Comparison of ENCODE assay signal across 24 cellular contexts in the genomic region with DNA sequence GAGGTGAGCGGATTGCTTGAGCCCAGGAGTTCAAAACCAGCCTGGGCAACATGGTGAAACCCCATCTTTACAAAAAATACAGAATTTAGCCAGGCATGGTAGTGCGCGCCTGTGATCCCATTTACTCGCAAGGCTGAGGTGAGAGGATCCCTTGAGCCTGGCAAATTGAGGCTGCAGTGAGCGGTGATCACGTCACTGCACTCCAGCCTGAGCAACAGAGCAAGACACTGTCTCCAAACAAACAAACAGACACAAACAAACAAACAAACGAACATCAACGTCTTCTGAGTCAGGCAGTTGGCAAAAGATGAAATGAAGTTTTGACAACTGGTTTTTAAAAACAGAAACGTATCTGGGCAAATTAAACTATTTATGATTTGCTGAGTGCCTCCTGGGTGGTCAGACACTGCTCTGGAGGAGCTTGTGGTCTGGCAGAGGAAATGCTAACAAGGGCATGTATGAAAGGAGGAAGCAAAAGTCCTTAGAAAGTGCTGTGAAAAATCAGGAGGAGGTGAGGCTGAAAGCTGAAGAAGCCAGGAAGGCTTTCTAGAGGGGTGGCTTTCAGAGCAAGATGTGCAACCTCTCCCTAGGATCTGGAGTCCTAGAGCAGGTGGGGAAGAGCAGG. TPM values are rescaled to one million over a fixed set of nuclear protein-coding genes. Genes with fewer than 3 reads are reported as not detected.
"Had no signal": no experiment of that assay in that cellular context is flagged by ENCODE, and none has a peak within 500 bp of the region (broad histone marks: within the 10 kb centered on the region; RNA-seq: fewer than 3 reads in every experiment).

No MANE protein-coding gene starts in this region.

- H3K4me1 ChIP-seq: breast epithelium, sigmoid colon, transverse colon had no signal

- H3K27ac ChIP-seq: breast epithelium, neutrophil, sigmoid colon, transverse colon had no signal

- H3K4me3 ChIP-seq: breast epithelium, sigmoid colon, transverse colon had no signal

- H3K36me3 Mint-ChIP-seq: activated naive CD8-positive, alpha-beta T cell treated with anti-CD3 and anti-CD28 coated beads, Interleukin-2, amount 10 ng/mL, durations not matched to agents 7 days and 5 days; naive B cell; stimulated activated naive B cell treated with anti-CD40 and anti-IgM and Interleukin-4, amounts not matched to agents 10 μg/mL and 1 μg/mL and 100 μg/mL, for 72 hours had no signal

- H3K4me3 Mint-ChIP-seq: activated CD8-positive, alpha-beta T cell treated with anti-CD3 and anti-CD28 coated beads for 36 hours; activated naive CD8-positive, alpha-beta T cell treated with anti-CD3 and anti-CD28 coated beads, Interleukin-2, amount 10 ng/mL, durations not matched to agents 7 days and 5 days; activated T-cell treated with anti-CD3 and anti-CD28 coated beads, Interleukin-2, amount 50 U/mL, for 72 hours; endodermal cell; naive B cell; stimulated activated naive B cell treated with anti-CD40 and anti-IgM and Interleukin-4, amounts not matched to agents 10 μg/mL and 1 μg/mL and 100 μg/mL, for 72 hours had no signal

- H3K36me3 ChIP-seq: breast epithelium, neutrophil, sigmoid colon, transverse colon had no signal

- H3K27ac Mint-ChIP-seq: activated CD8-positive, alpha-beta T cell treated with anti-CD3 and anti-CD28 coated beads for 36 hours; activated naive CD8-positive, alpha-beta T cell treated with anti-CD3 and anti-CD28 coated beads, Interleukin-2, amount 10 ng/mL, durations not matched to agents 7 days and 5 days; activated T-cell treated with anti-CD3 and anti-CD28 coated beads, Interleukin-2, amount 50 U/mL, for 72 hours; endodermal cell; progenitor cell of endocrine pancreas; stimulated activated naive B cell treated with anti-CD40 and anti-IgM and Interleukin-4, amounts not matched to agents 10 μg/mL and 1 μg/mL and 100 μg/mL, for 72 hours had no signal

- H3K9me3 Mint-ChIP-seq: activated CD8-positive, alpha-beta T cell treated with anti-CD3 and anti-CD28 coated beads for 36 hours; activated naive CD8-positive, alpha-beta T cell treated with anti-CD3 and anti-CD28 coated beads, Interleukin-2, amount 10 ng/mL, durations not matched to agents 7 days and 5 days; activated T-cell treated with anti-CD3 and anti-CD28 coated beads, Interleukin-2, amount 50 U/mL, for 72 hours; endodermal cell; naive B cell; stimulated activated naive B cell treated with anti-CD40 and anti-IgM and Interleukin-4, amounts not matched to agents 10 μg/mL and 1 μg/mL and 100 μg/mL, for 72 hours had no signal

- H3K27me3 ChIP-seq: breast epithelium, transverse colon had no signal

- ATAC-seq: activated CD8-positive, alpha-beta T cell treated with anti-CD3 and anti-CD28 coated beads for 36 hours; activated T-cell treated with anti-CD3 and anti-CD28 coated beads, Interleukin-2, amount 50 U/mL, for 72 hours; stimulated activated naive B cell treated with anti-CD40 and anti-IgM and Interleukin-4, amounts not matched to agents 10 μg/mL and 1 μg/mL and 100 μg/mL, for 72 hours had no signal

- H3K9me3 ChIP-seq: breast epithelium, neutrophil, sigmoid colon, transverse colon had no signal

- DNase-seq: activated CD4-positive, alpha-beta T cell treated with anti-CD3 and anti-CD28 coated beads for 4 hours; activated CD8-positive, alpha-beta memory T cell treated with anti-CD3 and anti-CD28 coated beads, Interleukin-2, amount 50 U/mL, for 4 hours; activated CD8-positive, alpha-beta T cell treated with anti-CD3 and anti-CD28 coated beads for 36 hours; activated gamma-delta T cell treated with Interleukin-2 at 50 U/mL for 16 hours; activated naive CD8-positive, alpha-beta T cell treated with anti-CD3 and anti-CD28 coated beads, Interleukin-2, amount 10 ng/mL, durations not matched to agents 7 days and 5 days; activated T-cell treated with anti-CD3 and anti-CD28 coated beads, Interleukin-2, amount 50 U/mL, for 72 hours; anterior cingulate cortex; endodermal cell; hypothalamus; midbrain; naive B cell; sigmoid colon; stimulated activated CD4-positive, alpha-beta T cell treated with anti-CD3 and anti-CD28 coated beads, Interleukin-2, amount 100 ng/mL, for 24 hours; stimulated activated naive B cell treated with anti-CD40 and anti-IgM and Interleukin-4, amounts not matched to agents 10 μg/mL and 1 μg/mL and 100 μg/mL, for 72 hours; substantia nigra; T1000; transverse colon had no signal

- H3K4me1 Mint-ChIP-seq: endodermal cell had no signal

RNA-seq across cellular contexts. Expression of a gene that starts 10.2 kb away (rescaled TPM):
- total RNA-seq: activated CD8-positive, alpha-beta T cell treated with anti-CD3 and anti-CD28 coated beads for 36 hours; activated naive CD8-positive, alpha-beta T cell treated with anti-CD3 and anti-CD28 coated beads, Interleukin-2, amount 10 ng/mL, durations not matched to agents 7 days and 5 days; activated T-cell treated with anti-CD3 and anti-CD28 coated beads, Interleukin-2, amount 50 U/mL, for 72 hours; dermis microvascular lymphatic vessel endothelial cell; endodermal cell; progenitor cell of endocrine pancreas had no signal

RNA-seq across cellular contexts. Expression of a gene that starts 28.2 kb away (rescaled TPM):
- total RNA-seq: activated CD8-positive, alpha-beta T cell treated with anti-CD3 and anti-CD28 coated beads for 36 hours; activated naive CD8-positive, alpha-beta T cell treated with anti-CD3 and anti-CD28 coated beads, Interleukin-2, amount 10 ng/mL, durations not matched to agents 7 days and 5 days; activated T-cell treated with anti-CD3 and anti-CD28 coated beads, Interleukin-2, amount 50 U/mL, for 72 hours; breast epithelium; cerebellum; dermis microvascular lymphatic vessel endothelial cell; endodermal cell; lower leg skin; progenitor cell of endocrine pancreas; sigmoid colon had no signal
- polyA plus RNA-seq: esophagus had no signal

RNA-seq across cellular contexts. Expression of a gene that starts 42.2 kb away (rescaled TPM):
- total RNA-seq: activated CD8-positive, alpha-beta T cell treated with anti-CD3 and anti-CD28 coated beads for 36 hours; activated naive CD8-positive, alpha-beta T cell treated with anti-CD3 and anti-CD28 coated beads, Interleukin-2, amount 10 ng/mL, durations not matched to agents 7 days and 5 days; activated T-cell treated with anti-CD3 and anti-CD28 coated beads, Interleukin-2, amount 50 U/mL, for 72 hours; cerebellum; dermis microvascular lymphatic vessel endothelial cell; endodermal cell had no signal
